8 cellular contexts compared by ENCODE assay signal in genomic region chr10:93288679-93289634, GRCh38.
A peak's percentile ranks its signal among the peaks of the same experiment; 100 is the strongest.
DNase-seq lines count a peak whose midpoint lies in the region; ATAC-seq, FAIRE-seq and TF ChIP-seq lines count a peak whose summit lies in the region.

No MANE protein-coding gene starts in this region.

- peak; percentile 95 for FAIRE-seq in GM12892 (lab: Jason Lieb, UNC)

- H3K4me1 Mint-ChIP-seq in activated CD8-positive, alpha-beta memory T cell treated with anti-CD3 and anti-CD28 coated beads, Interleukin-2, amount 10 ng/mL, durations not matched to agents 7 days and 5 days = no peaks in the 10 kb centered on the region

- peak; percentile 97 for DNase-seq in AG08395 (ENCODE audit: low spot score)
- DNase-seq in GM12892 (ENCODE audit: insufficient read length) = peak; percentile 45
- DNase-seq in NCI-H345 treated with DMSO at 0.1 percent for 48 hours (lab: John Stamatoyannopoulos, UW; ENCODE audit: unreplicated experiment) = peak; percentile 48
- peak; percentile 56 for DNase-seq in activated CD8-positive, alpha-beta memory T cell treated with anti-CD3 and anti-CD28 coated beads, Interleukin-2, amount 10 ng/mL, durations not matched to agents 7 days and 5 days
- peak; percentile 66 for DNase-seq in epithelial cell of proximal tubule (ENCODE audit: low read depth)
- DNase-seq in myocyte (ENCODE audit: low read depth) = peak; percentile 94
- DNase-seq in stimulated activated naive CD8-positive, alpha-beta T cell treated with anti-CD3 and anti-CD28 coated beads, Interleukin-15, Interleukin-2, amounts not matched to agents 100 U/mL and 50 U/mL, for 24 hours = peak; percentile 57

- H3K27me3 Mint-ChIP-seq in activated CD8-positive, alpha-beta memory T cell treated with anti-CD3 and anti-CD28 coated beads, Interleukin-2, amount 10 ng/mL, durations not matched to agents 7 days and 5 days = peaks cover 5% of the 10 kb centered on the region

- no peak overlapping the region for H3K4me3 Mint-ChIP-seq in activated CD8-positive, alpha-beta memory T cell treated with anti-CD3 and anti-CD28 coated beads, Interleukin-2, amount 10 ng/mL, durations not matched to agents 7 days and 5 days

- CTCF ChIA-PET in activated CD8-positive, alpha-beta memory T cell treated with anti-CD3 and anti-CD28 coated beads, Interleukin-2, amount 10 ng/mL, durations not matched to agents 7 days and 5 days (lab: Charles Lee) = interaction anchor here (1.4 to 1.5 kb wide), 2 partner anchors 64 to 173 kb away, joined by 4 to 7 read pairs; no protein-coding TSS in a partner anchor

- H3K4me3 ChIP-seq in epithelial cell of proximal tubule (ENCODE audit: low read depth, low read length) = no peak overlapping the region

- TF ChIP-seq POLR2A in GM12892 (IDR thresholded peaks at IDR 0.05; ENCODE audit: low read depth, low read length) = no peak

- H3K36me3 Mint-ChIP-seq in activated CD8-positive, alpha-beta memory T cell treated with anti-CD3 and anti-CD28 coated beads, Interleukin-2, amount 10 ng/mL, durations not matched to agents 7 days and 5 days = no peaks in the 10 kb centered on the region

- H3K9me3 Mint-ChIP-seq in activated CD8-positive, alpha-beta memory T cell treated with anti-CD3 and anti-CD28 coated beads, Interleukin-2, amount 10 ng/mL, durations not matched to agents 7 days and 5 days (ENCODE audit: low read depth) = no peaks in the 10 kb centered on the region

- no peak overlapping the region for H3K27ac Mint-ChIP-seq in activated CD8-positive, alpha-beta memory T cell treated with anti-CD3 and anti-CD28 coated beads, Interleukin-2, amount 10 ng/mL, durations not matched to agents 7 days and 5 days

- no peak for ATAC-seq in activated CD8-positive, alpha-beta memory T cell treated with anti-CD3 and anti-CD28 coated beads, Interleukin-2, amount 10 ng/mL, durations not matched to agents 7 days and 5 days
- no peak for ATAC-seq in stimulated activated naive CD8-positive, alpha-beta T cell treated with anti-CD3 and anti-CD28 coated beads, Interleukin-15, Interleukin-2, amounts not matched to agents 100 U/mL and 50 U/mL, for 24 hours
- ATAC-seq in HG03571 (IDR thresholded peaks at IDR 0.05; ENCODE audit: unreplicated experiment) = no peak

- peak; percentile 85 for TF ChIP-seq CTCF in epithelial cell of proximal tubule (conservative IDR thresholded peaks at IDR 0.05; ENCODE audit: low read depth, low read length)

Comparison
In these comparisons a context has a peak if more than half of its experiments do, and no peak if none do; other contexts are left out.
1. DNase-seq: peak in every context shown above with its lines; median percentile 97 in AG08395; 94 in myocyte; 66 in epithelial cell of proximal tubule; 57 in stimulated activated naive CD8-positive, alpha-beta T cell treated with anti-CD3 and anti-CD28 coated beads, Interleukin-15, Interleukin-2, amounts not matched to agents 100 U/mL and 50 U/mL, for 24 hours; 56 in activated CD8-positive, alpha-beta memory T cell treated with anti-CD3 and anti-CD28 coated beads, Interleukin-2, amount 10 ng/mL, durations not matched to agents 7 days and 5 days; 48 in NCI-H345 treated with DMSO at 0.1 percent for 48 hours; 45 in GM12892.